Comparison of ENCODE assay signal across 27 cellular contexts in genomic region chr2:20504174-20504573, GRCh38. TPM values are rescaled to one million over a fixed set of nuclear protein-coding genes. Genes with fewer than 3 reads are reported as not detected.
DNase-seq lines count a peak whose midpoint lies in the region; ATAC-seq, FAIRE-seq and TF ChIP-seq lines count a peak whose summit lies in the region.
"Had no signal": no experiment of that assay in that cellular context is flagged by ENCODE, and none has a peak within 500 bp of the region (broad histone marks: within the 10 kb centered on the region; RNA-seq: fewer than 3 reads in every experiment).

No MANE protein-coding gene starts in this region.

- TF ChIP-seq POLR2A in A549 (IDR thresholded peaks at IDR 0.05; ENCODE audit: low read length) (no peak), GM12878 (IDR thresholded peaks at IDR 0.05; ENCODE audit: low read depth, low read length) (no peak)

- SMC1A ChIA-PET in GM12878 (lab: Charles Lee; ENCODE audit: uncharacterized antibody, unreplicated experiment), result interaction anchor here (0.7 to 2.1 kb wide), 3 partner anchors 8 to 21 kb away, joined by 3 to 6 read pairs (median 4); no protein-coding TSS in a partner anchor

- no peaks in the 10 kb centered on the region for H3K36me3 ChIP-seq in GM12878 (ENCODE audit: control insufficient read depth in 2 of 2, insufficient read depth in 2 of 2, low read length in 1 of 2)
- H3K36me3 ChIP-seq: SJCRH30 had no signal

- no peak overlapping the region for H2AFZ ChIP-seq in GM12878 (ENCODE audit: control insufficient read depth, low read depth, low read length)
- H2AFZ ChIP-seq: GM23338, PC-9 had no signal

- H3K27ac ChIP-seq in A549, result peak overlapping the region; percentile 20 to 48; a peak in 3 of 6 replicates
- no peak overlapping the region for H3K27ac ChIP-seq in GM12878 (ENCODE audit: control insufficient read depth, insufficient read depth)
- H3K27ac ChIP-seq: 22Rv1, PC-9, SJCRH30 had no signal

- H3K27me3 Mint-ChIP-seq in T-helper 2 cell treated with Interferon-gamma antibody and Interleukin-4, amounts not matched to agents 5 μg/mL and 100 μg/mL, for 36 hours (ENCODE audit: low read depth), result no peaks in the 10 kb centered on the region

- no peak overlapping the region for H3K4me3 Mint-ChIP-seq in T-helper 2 cell treated with Interferon-gamma antibody and Interleukin-4, amounts not matched to agents 5 μg/mL and 100 μg/mL, for 36 hours
- H3K4me3 Mint-ChIP-seq: GM23338, H9, HFFc6 had no signal

- in situ Hi-C loops in GM12878 (cut with MboI), result no loop called here

- no peaks in the 10 kb centered on the region for H3K79me2 ChIP-seq in GM12878 (ENCODE audit: control insufficient read depth, insufficient read depth, low read length)

- H3K27ac Mint-ChIP-seq in T-helper 2 cell treated with Interferon-gamma antibody and Interleukin-4, amounts not matched to agents 5 μg/mL and 100 μg/mL, for 36 hours, result no peak overlapping the region
- H3K27ac Mint-ChIP-seq: GM23338, H9, HFFc6 had no signal

- RAD21 ChIA-PET in GM12878 (lab: Charles Lee; ENCODE audit: unreplicated experiment), result interaction anchor here (1.5 kb wide), 1 partner anchor 21 kb away, joined by 3 read pairs; no protein-coding TSS in a partner anchor

- TF ChIP-seq RAD21 in A549 (conservative IDR thresholded peaks at IDR 0.05 in 1 of 2, IDR thresholded peaks at IDR 0.05 in 1 of 2) (no peak), GM12878 (IDR thresholded peaks at IDR 0.05; ENCODE audit: insufficient read depth, low read depth, low read length) (no peak)

- no peaks in the 10 kb centered on the region for H3K36me3 Mint-ChIP-seq in T-helper 2 cell treated with Interferon-gamma antibody and Interleukin-4, amounts not matched to agents 5 μg/mL and 100 μg/mL, for 36 hours (ENCODE audit: low read depth)

- TF ChIP-seq EP300 in A549 (IDR thresholded peaks at IDR 0.05) (no peak), GM12878 (IDR thresholded peaks at IDR 0.05; ENCODE audit: borderline replicate concordance in 1 of 2, control insufficient read depth in 1 of 2, low read depth in 2 of 2, low read length in 2 of 2) (no peak)

- H4K20me1 ChIP-seq in GM12878 (ENCODE audit: control insufficient read depth, insufficient read depth), result no peaks in the 10 kb centered on the region

- H3K4me3 ChIP-seq in A549, result no peak overlapping the region
- H3K4me3 ChIP-seq in GM12878, result no peak overlapping the region
- H3K4me3 ChIP-seq: GM23338, PC-9, SJCRH30 had no signal

- H3K9me3 ChIP-seq in A549 (no peaks in the 10 kb centered on the region), GM12878 (replicated peaks; ENCODE audit: control insufficient read depth, insufficient read depth, low read length) (no peaks in the 10 kb centered on the region; the same call in 2 of the 3 replicates)
- H3K9me3 ChIP-seq: SJCRH30 had no signal

- no peaks in the 10 kb centered on the region for H3K9me3 Mint-ChIP-seq in T-helper 2 cell treated with Interferon-gamma antibody and Interleukin-4, amounts not matched to agents 5 μg/mL and 100 μg/mL, for 36 hours
- H3K9me3 Mint-ChIP-seq: GM23338, H9, HFFc6 had no signal

- CTCF ChIA-PET in A549 (lab: Yijun Ruan, JAX), result interaction anchor here (0.6 to 1.9 kb wide), 3 partner anchors 22 to 114 kb away, joined by 3 to 5 read pairs (median 4); no protein-coding TSS in a partner anchor
- CTCF ChIA-PET in GM12878 (lab: Yijun Ruan, JAX), result interaction anchor here (1.1 kb wide), 1 partner anchor 360 kb away, joined by 4 read pairs; no protein-coding TSS in a partner anchor

- H3K4me1 ChIP-seq in A549 (peaks cover 21% of the 10 kb centered on the region), GM12878 (ENCODE audit: control insufficient read depth, insufficient read depth, low read length) (peaks cover 12% of the 10 kb centered on the region)

- H3K4me2 ChIP-seq in A549, result no peak overlapping the region
- no peak overlapping the region for H3K4me2 ChIP-seq in GM12878 (ENCODE audit: control insufficient read depth, insufficient read depth)
- H3K4me2 ChIP-seq: GM23338, PC-9 had no signal

- POLR2A ChIA-PET in A549 (lab: Yijun Ruan, JAX) (interaction anchor here (1.8 kb wide), 1 partner anchor 57 kb away, joined by 8 read pairs; the partner anchor contains the start of gene RHOB), GM12878 (lab: Charles Lee) (interaction anchor here (0.8 to 1.2 kb wide), 2 partner anchors 22 to 68 kb away, joined by 3 to 4 read pairs; no protein-coding TSS in a partner anchor)

- BruUV-seq in GM12878 (replicated peaks; lab: Mats Ljungman, UMichigan), result no TSS peak

- no peak for TF ChIP-seq CTCF in A549 (IDR thresholded peaks at IDR 0.05)
- no peak for TF ChIP-seq CTCF in GM12878 (IDR thresholded peaks at IDR 0.05 in 2 of 3, conservative IDR thresholded peaks at IDR 0.05 in 1 of 3; ENCODE audit: control insufficient read depth in 2 of 3, extremely low read depth in 1 of 3, insufficient read depth in 1 of 3, low read depth in 3 of 3, low read length in 3 of 3)

- FAIRE-seq in A549 (lab: Jason Lieb, UNC), result no peak
- no peak for FAIRE-seq in GM12878 (lab: Jason Lieb, UNC)
- FAIRE-seq: GM18507 had no signal

- no peak overlapping the region for H3K9ac ChIP-seq in GM12878 (ENCODE audit: control insufficient read depth, insufficient read depth, low read length)

- peaks cover 2% of the 10 kb centered on the region in 2 experiments for H3K27me3 ChIP-seq in GM12878 (replicated peaks in 1 of 2; ENCODE audit: control insufficient read depth in 2 of 2, insufficient read depth in 2 of 2, low read length in 1 of 2)
- H3K27me3 ChIP-seq: SJCRH30 had no signal

- peaks cover 4% of the 10 kb centered on the region for H3K4me1 Mint-ChIP-seq in T-helper 2 cell treated with Interferon-gamma antibody and Interleukin-4, amounts not matched to agents 5 μg/mL and 100 μg/mL, for 36 hours (ENCODE audit: low read depth)

- intact Hi-C loops in GM12878 (cut with micrococcal nuclease; ENCODE audit: unreplicated experiment), result no loop called here

- ATAC-seq in A549, result no peak
- peak; percentile 20; the same call in 2 of the 3 replicates for ATAC-seq in GM12878
- ATAC-seq in HG03457 (IDR thresholded peaks at IDR 0.05; ENCODE audit: unreplicated experiment), result no peak
- ATAC-seq: GM23338, Right ventricle myocardium inferior had no signal

- peak; percentile 24 for DNase-seq in NCI-H82 (lab: John Stamatoyannopoulos, UW)
- DNase-seq in NCI-H82 treated with DMSO at 0.1 percent for 48 hours (lab: John Stamatoyannopoulos, UW; ENCODE audit: unreplicated experiment), result no peak
- no peak for DNase-seq in A549 (ENCODE audit: low read depth in 1 of 2, low spot score in 1 of 2)
- peak; percentile 40 for DNase-seq in M059J (ENCODE audit: low read depth)
- no peak for DNase-seq in GM12878 (ENCODE audit: low read depth, low spot score)
- no peak for DNase-seq in A172 (ENCODE audit: low spot score)
- DNase-seq in T-helper 2 cell treated with Interferon-gamma antibody and Interleukin-4, amounts not matched to agents 5 μg/mL and 100 μg/mL, for 36 hours (ENCODE audit: low spot score), result no peak
- DNase-seq: DMS153; DND-41; H9; HFFc6; Karpas-422; MV-4-11; NCI-H1105; NCI-H1436 treated with DMSO at 0.1 percent for 48 hours; NCI-H187 treated with DMSO at 0.1 percent for 48 hours; NCI-H2171 treated with DMSO at 0.1 percent for 48 hours; NCI-H345; NCI-H510A treated with DMSO at 0.1 percent for 48 hours; NK-92 treated with Interleukin-12 subunit alpha and Interleukin-12 subunit beta, amount 100 ng/mL, for 24 hours; SJCRH30 had no signal

TF ChIP-seq in A549, 52 proteins besides CTCF, POLR2A, EP300 and RAD21:
- TF ChIP-seq FOXS1 (CRISPR knock-in tag; IDR thresholded peaks at IDR 0.05) (no peak), MYC (IDR thresholded peaks at IDR 0.05; ENCODE audit: borderline replicate concordance, low read length) (no peak), FOSL2 (IDR thresholded peaks at IDR 0.05) (no peak), FOSL2 (CRISPR knock-in tag; IDR thresholded peaks at IDR 0.05) (no peak)
TF ChIP-seq in A549: peak in this region for 0.

TF ChIP-seq in GM12878, 131 proteins besides CTCF, POLR2A, EP300 and RAD21 (continues in another document):
- TF ChIP-seq ASH2L (IDR thresholded peaks at IDR 0.05; ENCODE audit: borderline replicate concordance, low read depth) (no peak), CHD2 (IDR thresholded peaks at IDR 0.05; ENCODE audit: borderline replicate concordance, low read depth, low read length) (no peak)

RNA-seq across cellular contexts. Expression of gene RHOB, which starts 57.3 kb away (rescaled TPM):
- polyA plus RNA-seq in A549 (2011; rRNA removed) (110 and 157 TPM in 2 replicates), A549 (2017; fragmentation: RNase III; extraction: RNeasy Plus Mini Kit Qiagen cat#74134 plus additional on column Dnase treatment) (84.5 to 99.9 TPM (median 87.1 TPM) in 3 replicates), GM12878 (2011; rRNA removed) (1.1 and 1.8 TPM in 2 replicates), GM12878 (2014; fragmentation: Illumina TruSeq; extraction: Trizol) (0.73 and 1.2 TPM in 2 replicates), GM12878 (2014; fragmentation: Nextera tagmentation; extraction: Ambion mirVana) (under 1 TPM; 0.03 to 0.35 TPM), GM12878 (2014; rRNA removed) (2.8 and 3.0 TPM in 2 replicates), GM12878 (2016; fragmentation: Nextera tagmentation; extraction: Ambion mirVana) (under 1 TPM; 0.45 to 0.87 TPM)
- 188 and 248 TPM in 2 replicates for polyA plus RNA-seq in A549 (2012; cell fraction: cytosol; rRNA removed)
- 254 and 349 TPM in 2 replicates for polyA plus RNA-seq in A549 (2012; cell fraction: nucleus; rRNA removed)
- 40.0 and 55.9 TPM in 2 replicates for polyA minus RNA-seq in A549 (2011; rRNA and poly(A)+ RNA removed)
- total RNA-seq in M059J (2014; rRNA removed; shearing (Covaris generic)), result 81.9 and 102 TPM in 2 replicates
- 10.4 and 10.5 TPM in 2 replicates for total RNA-seq in GM12878 (2013; cell fraction: nucleolus; rRNA removed)
- total RNA-seq in GM12878 (2014; rRNA removed) (4.1 and 4.8 TPM in 2 replicates), GM12878 (2014; rRNA removed; fragmentation: Illumina TruSeq; extraction: Trizol) (1.0 and 1.2 TPM in 2 replicates), GM12878 (2021) (4.0 and 4.5 TPM in 2 replicates)
- 3.6 TPM for polyA plus RNA-seq in GM12878 (2011; ENCODE audit: low read depth)
- polyA plus RNA-seq in GM12878 (2011; cell fraction: cytosol; rRNA removed), result 1.2 and 1.7 TPM in 2 replicates
- polyA plus RNA-seq in GM12878 (2011; cell fraction: nucleus; rRNA removed), result 2.7 and 2.9 TPM in 2 replicates
- 5.2 and 5.6 TPM in 2 replicates for polyA plus RNA-seq in GM12878 (2012)
- polyA minus RNA-seq in GM12878 (2011; rRNA and poly(A)+ RNA removed), result 0.44 and 1.1 TPM in 2 replicates
- 7.8 and 8.4 TPM in 2 replicates for polyA minus RNA-seq in GM12878 (2011; cell fraction: cytosol; rRNA and poly(A)+ RNA removed)
- 5.2 and 8.0 TPM in 2 replicates for polyA minus RNA-seq in GM12878 (2011; cell fraction: nucleus; rRNA and poly(A)+ RNA removed)
- total RNA-seq in A172 (2014; rRNA removed; shearing (Covaris generic)), result 105 and 175 TPM in 2 replicates

Comparison
In these comparisons a context has a peak if more than half of its experiments do, and no peak if none do; other contexts are left out.
1. DNase-seq: peak in NCI-H82 (single experiment) and M059J (single experiment); none in NCI-H82 treated with DMSO at 0.1 percent for 48 hours (single experiment), A549 (0 of 2), GM12878 (single experiment), A172 (single experiment) and T-helper 2 cell treated with Interferon-gamma antibody and Interleukin-4, amounts not matched to agents 5 μg/mL and 100 μg/mL, for 36 hours (single experiment).